ENCODE assay signal across 7 cellular contexts in genomic region chr2:132736059-132736458, GRCh38.
"Had no signal": no experiment of that assay in that cellular context is flagged by ENCODE, and none has a peak within 500 bp of the region (broad histone marks: within the 10 kb centered on the region; RNA-seq: fewer than 3 reads in every experiment).

No MANE protein-coding gene starts in this region.

- H3K4me2 ChIP-seq: GM23338 had no signal

- DNase-seq: H9, HCEC 1CT, KG1 had no signal

- ATAC-seq: GM23338 had no signal

- FAIRE-seq: H1, H54 had no signal

- H3K27ac ChIP-seq: HL-60 had no signal

- H2AFZ ChIP-seq: GM23338 had no signal

- H3K4me3 ChIP-seq: GM23338 had no signal
